Comparison of ENCODE assay signal across 1 cellular context in the genomic region with DNA sequence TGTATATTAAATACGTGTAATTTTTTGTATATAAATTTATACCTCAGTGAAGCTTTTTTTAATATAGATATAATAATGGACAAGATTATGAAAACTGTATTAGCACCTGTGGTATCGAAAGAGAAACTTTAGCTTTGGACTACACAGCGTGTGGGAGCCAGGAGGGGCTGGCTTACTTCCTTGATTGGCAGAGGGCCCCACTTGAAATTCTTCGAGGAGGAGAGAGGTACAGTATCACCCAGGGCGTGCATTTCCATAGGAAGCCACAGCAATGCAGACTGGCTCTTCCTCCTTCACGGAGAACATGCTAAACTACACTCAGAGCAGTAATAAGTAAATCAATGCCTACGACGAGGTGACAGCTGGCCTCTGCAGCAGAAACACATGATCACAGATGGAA.
TF ChIP-seq lines count a peak whose summit lies in the region.

No MANE protein-coding gene starts in this region.

TF ChIP-seq in H1, 55 proteins besides CTCF, POLR2A, EP300 and RAD21:
- no peak for TF ChIP-seq RBBP5 (IDR thresholded peaks at IDR 0.05; ENCODE audit: borderline replicate concordance, low read depth, low read length)
- no peak for TF ChIP-seq ZNF274 (IDR thresholded peaks at IDR 0.05; ENCODE audit: borderline replicate concordance, extremely low read depth, low read length)
- no peak for TF ChIP-seq POU5F1 (IDR thresholded peaks at IDR 0.05; ENCODE audit: low read depth, low read length)
- TF ChIP-seq TCF12 (IDR thresholded peaks at IDR 0.05; ENCODE audit: low read depth, low read length): no peak
- TF ChIP-seq, protein P1, sequence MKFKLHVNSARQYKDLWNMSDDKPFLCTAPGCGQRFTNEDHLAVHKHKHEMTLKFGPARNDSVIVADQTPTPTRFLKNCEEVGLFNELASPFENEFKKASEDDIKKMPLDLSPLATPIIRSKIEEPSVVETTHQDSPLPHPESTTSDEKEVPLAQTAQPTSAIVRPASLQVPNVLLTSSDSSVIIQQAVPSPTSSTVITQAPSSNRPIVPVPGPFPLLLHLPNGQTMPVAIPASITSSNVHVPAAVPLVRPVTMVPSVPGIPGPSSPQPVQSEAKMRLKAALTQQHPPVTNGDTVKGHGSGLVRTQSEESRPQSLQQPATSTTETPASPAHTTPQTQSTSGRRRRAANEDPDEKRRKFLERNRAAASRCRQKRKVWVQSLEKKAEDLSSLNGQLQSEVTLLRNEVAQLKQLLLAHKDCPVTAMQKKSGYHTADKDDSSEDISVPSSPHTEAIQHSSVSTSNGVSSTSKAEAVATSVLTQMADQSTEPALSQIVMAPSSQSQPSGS (IDR thresholded peaks at IDR 0.05; ENCODE audit: low read length): no peak
- TF ChIP-seq EZH2 (IDR thresholded peaks at IDR 0.05; ENCODE audit: low read depth, low read length, severe bottlenecking): no peak
- TF ChIP-seq YY1 (IDR thresholded peaks at IDR 0.05; ENCODE audit: low read depth, low read length): no peak
TF ChIP-seq in H1: peak in this region for 0.
